ENCODE assay signal across 1 cellular context in genomic region chr13:110490009-110490770, GRCh38.
TF ChIP-seq lines count a peak whose summit lies in the region.

No MANE protein-coding gene starts in this region.

TF ChIP-seq in HepG2, 621 proteins besides CTCF, POLR2A, EP300 and RAD21 (continued from another document and continues in another):
- TF ChIP-seq PATZ1 (CRISPR knock-in tag; IDR thresholded peaks at IDR 0.05) (0 out of 2 replicates have a peak, but pooled peaks have one; percentile 23), ZNF816 (CRISPR knock-in tag; IDR thresholded peaks at IDR 0.05; ENCODE audit: borderline replicate concordance) (no peak), TRIM22 (IDR thresholded peaks at IDR 0.05) (no peak), MAF1 (CRISPR knock-in tag; IDR thresholded peaks at IDR 0.05; ENCODE audit: borderline replicate concordance) (no peak), SRSF4 (IDR thresholded peaks at IDR 0.05; ENCODE audit: low read depth, low read length, poor library complexity, severe bottlenecking) (no peak), GPBP1L1 (CRISPR knock-in tag; IDR thresholded peaks at IDR 0.05) (no peak), ZNF512B (CRISPR knock-in tag; IDR thresholded peaks at IDR 0.05; ENCODE audit: borderline replicate concordance) (no peak), GABPA (IDR thresholded peaks at IDR 0.05; ENCODE audit: low read depth, low read length) (no peak), GABPA (CRISPR knock-in tag; IDR thresholded peaks at IDR 0.05; ENCODE audit: low read depth) (no peak), ETV5 (CRISPR knock-in tag; IDR thresholded peaks at IDR 0.05; ENCODE audit: borderline replicate concordance) (peak; percentile 63; the same call in 1 of the 2 replicates), ATF1 (CRISPR knock-in tag; IDR thresholded peaks at IDR 0.05) (no peak), ELF4 (CRISPR knock-in tag; IDR thresholded peaks at IDR 0.05; ENCODE audit: borderline replicate concordance) (no peak), TEF (CRISPR knock-in tag; IDR thresholded peaks at IDR 0.05) (no peak), ZNF580 (CRISPR knock-in tag; IDR thresholded peaks at IDR 0.05; ENCODE audit: borderline replicate concordance, low read depth) (no peak), ZGPAT (CRISPR knock-in tag; IDR thresholded peaks at IDR 0.05) (0 out of 2 replicates have a peak, but pooled peaks have one; percentile 22), ATF3 (CRISPR knock-in tag; IDR thresholded peaks at IDR 0.05) (no peak), YEATS2 (CRISPR knock-in tag; IDR thresholded peaks at IDR 0.05; ENCODE audit: borderline replicate concordance) (no peak), FOXA3 (CRISPR knock-in tag; IDR thresholded peaks at IDR 0.05) (peak; percentile 61; the same call in 1 of the 2 replicates), NCOA1 (CRISPR knock-in tag; IDR thresholded peaks at IDR 0.05) (no peak), PITX1 (CRISPR knock-in tag; IDR thresholded peaks at IDR 0.05) (no peak), PHF21A (CRISPR knock-in tag; IDR thresholded peaks at IDR 0.05) (peak; percentile 66; the same call in 1 of the 2 replicates), ZFAT (CRISPR knock-in tag; conservative IDR thresholded peaks at IDR 0.05) (no peak), SOX5 (CRISPR knock-in tag; IDR thresholded peaks at IDR 0.05; ENCODE audit: borderline replicate concordance) (peak; percentile 90), TEAD3 (CRISPR knock-in tag; optimal IDR thresholded peaks at IDR 0.05; ENCODE audit: borderline replicate concordance) (no peak), PTBP1 (IDR thresholded peaks at IDR 0.05; ENCODE audit: low read depth, low read length, poor library complexity, severe bottlenecking) (no peak), NR0B2 (CRISPR knock-in tag; IDR thresholded peaks at IDR 0.05) (no peak), ZNF777 (CRISPR knock-in tag; IDR thresholded peaks at IDR 0.05) (no peak), NFIC (IDR thresholded peaks at IDR 0.05; ENCODE audit: low read length) (no peak), FOXP4 (CRISPR knock-in tag; IDR thresholded peaks at IDR 0.05) (peak; percentile 50), ZNF883 (CRISPR knock-in tag; IDR thresholded peaks at IDR 0.05; ENCODE audit: not compliant biosample characterization) (no peak), ZBTB26 (CRISPR knock-in tag; IDR thresholded peaks at IDR 0.05; ENCODE audit: borderline replicate concordance) (peak; percentile 97), ZNF652 (CRISPR knock-in tag; IDR thresholded peaks at IDR 0.05; ENCODE audit: borderline replicate concordance, low read depth) (no peak), USF2 (IDR thresholded peaks at IDR 0.05; ENCODE audit: low read depth, low read length) (no peak), USF2 (CRISPR knock-in tag; IDR thresholded peaks at IDR 0.05; ENCODE audit: borderline replicate concordance) (no peak), RFX3 (CRISPR knock-in tag; IDR thresholded peaks at IDR 0.05) (no peak)
